11 cellular contexts compared by ENCODE assay signal in genomic region chr1:203173566-203173965, GRCh38. TPM values are rescaled to one million over a fixed set of nuclear protein-coding genes. Genes with fewer than 3 reads are reported as not detected.
A peak's percentile ranks its signal among the peaks of the same experiment; 100 is the strongest.
DNase-seq lines count a peak whose midpoint lies in the region; ATAC-seq and TF ChIP-seq lines count a peak whose summit lies in the region.
"Had no signal": no experiment of that assay in that cellular context is flagged by ENCODE, and none has a peak within 500 bp of the region (broad histone marks: within the 10 kb centered on the region; RNA-seq: fewer than 3 reads in every experiment).

No MANE protein-coding gene starts in this region.

- H3K4me1 ChIP-seq in stomach: peaks cover 0 to 18% (median 2%) of the 10 kb centered on the region in 4 donors

- intact Hi-C loops in stomach (cut with DNase I; ENCODE audit: low total_unique reads): no loop called here

- H3K4me3 ChIP-seq in stomach: no peak overlapping the region

- 71 to 86% (median 81%) methylated on average over 5 of the region's 5 CpGs for WGBS in stomach, 5 donors

- no peak for TF ChIP-seq CTCF in stomach (IDR thresholded peaks at IDR 0.05)

- no peak for TF ChIP-seq POLR2A in stomach (IDR thresholded peaks at IDR 0.05)

- no peaks in the 10 kb centered on the region for H3K36me3 ChIP-seq in stomach

- H3K27ac ChIP-seq in stomach: no peak overlapping the region

- H3K27me3 ChIP-seq in stomach: peaks cover 0 to 24% (median 0%) of the 10 kb centered on the region in 3 donors

- no peaks in the 10 kb centered on the region for H3K9me3 ChIP-seq in stomach

- DNase-seq in Caki2 (ENCODE audit: low read depth) (peak; percentile 35), GM19240 (ENCODE audit: insufficient read length, low spot score) (peak; percentile 32), NCI-H524 treated with DMSO at 0.1 percent for 48 hours (lab: John Stamatoyannopoulos, UW) (peak; percentile 79), islet precursor cell (no peak), stomach (no peak)
- no peak for DNase-seq in activated T-cell treated with anti-CD3 and anti-CD28 coated beads, Interleukin-2, amount 50 U/mL, for 48 hours
- DNase-seq in activated CD8-positive, alpha-beta memory T cell treated with anti-CD3 and anti-CD28 coated beads for 24 hours: no peak
- DNase-seq: anterior cingulate cortex, SW 1271 had no signal

- in situ Hi-C loops in Caki2 (cut with HindIII; ENCODE audit: low pct_unique_long_range_greater_than_20kb, low sequenced_read_pairs): no loop called here

- no peak for TF ChIP-seq EP300 in stomach (IDR thresholded peaks at IDR 0.05)

- peak; percentile 87 for ATAC-seq in HG03066 (IDR thresholded peaks at IDR 0.05; ENCODE audit: low read depth, unreplicated experiment)

RNA-seq across cellular contexts. Expression of gene MYBPH, which starts 2.1 kb away (rescaled TPM):
- total RNA-seq in Caki2 (2014; rRNA removed; shearing (Covaris generic); ENCODE audit: low replicate concordance): not detected in 2 replicates
- not detected for total RNA-seq in stomach
- polyA plus RNA-seq in stomach: under 1 TPM in 2 of 3 donors, not detected in 1; 0.05 to 0.19 TPM
- polyA plus RNA-seq: neural cell had no signal

RNA-seq across cellular contexts. Expression of gene CHI3L1, which starts 12.9 kb away (rescaled TPM):
- total RNA-seq in Caki2 (2014; rRNA removed; shearing (Covaris generic); ENCODE audit: low replicate concordance): not detected in 2 replicates
- 1 to 10 TPM in 2 of 5 donors, not detected in 3; 1.1 to 3.9 TPM for total RNA-seq in stomach
- 10 to 100 TPM in 1 of 3 donors, 1 to 10 TPM in 2; 2.0 to 28.1 (median 6.0) TPM for polyA plus RNA-seq in stomach
- polyA plus RNA-seq: neural cell had no signal

RNA-seq across cellular contexts. Expression of gene ADORA1, which starts 46.0 kb away (rescaled TPM):
- 87.9 and 100 TPM in 2 replicates for total RNA-seq in Caki2 (2014; rRNA removed; shearing (Covaris generic); ENCODE audit: low replicate concordance)
- 1 to 10 TPM in 2 of 5 donors, under 1 TPM in 1, not detected in 2; 0.18 to 3.1 (median 1.2) TPM for total RNA-seq in stomach
- 1 to 10 TPM in 2 of 3 donors, under 1 TPM in 1; 0.30 to 4.2 (median 3.7) TPM for polyA plus RNA-seq in stomach

RNA-seq across cellular contexts. Expression of gene CHIT1, which starts 55.9 kb away (rescaled TPM):
- total RNA-seq in Caki2 (2014; rRNA removed; shearing (Covaris generic); ENCODE audit: low replicate concordance): not detected in 2 replicates
- under 1 TPM in 1 of 5 donors, not detected in 4; 0.18 TPM for total RNA-seq in stomach
- under 1 TPM in 1 of 3 donors, not detected in 2; 0.05 TPM for polyA plus RNA-seq in stomach
- polyA plus RNA-seq: neural cell had no signal

Comparison
In these comparisons a context has a peak if more than half of its experiments do, and no peak if none do; other contexts are left out.
1. DNase-seq: peak in Caki2 (single experiment), GM19240 (single experiment) and NCI-H524 treated with DMSO at 0.1 percent for 48 hours (single experiment); none in activated T-cell treated with anti-CD3 and anti-CD28 coated beads, Interleukin-2, amount 50 U/mL, for 48 hours (0 of 2), activated CD8-positive, alpha-beta memory T cell treated with anti-CD3 and anti-CD28 coated beads for 24 hours (single experiment), islet precursor cell (single experiment) and stomach (single experiment).
2. RNA of gene ADORA1, which starts 46.0 kb away (total RNA-seq): 87.9 to 100 TPM in Caki2; 0.18 to 3.1 TPM in stomach; every median in the first group is over 10 times any median in the second.